In genomic region chr14:91113829-91114078, GRCh38 we compare ENCODE assay signal across 8 cellular contexts. TPM values are rescaled to one million over a fixed set of nuclear protein-coding genes. Genes with fewer than 3 reads are reported as not detected.
A peak's percentile ranks its signal among the peaks of the same experiment; 100 is the strongest.
DNase-seq lines count a peak whose midpoint lies in the region; ATAC-seq, FAIRE-seq and TF ChIP-seq lines count a peak whose summit lies in the region.

Gene DGLUCY (plus strand): TSS chr14:91114073. CDS start chr14:91160295, 46,222 bp downstream.

- TF ChIP-seq POLR2A in HepG2 (IDR thresholded peaks at IDR 0.05; ENCODE audit: insufficient read depth in 1 of 2, low read depth in 2 of 2, low read length in 2 of 2) = no peak

- TF ChIP-seq EP300 in HepG2 (IDR thresholded peaks at IDR 0.05; ENCODE audit: low read depth in 2 of 2, low read length in 2 of 2) (no peak), HepG2 (CRISPR knock-in tag; IDR thresholded peaks at IDR 0.05; ENCODE audit: borderline replicate concordance) (no peak)

- H3K27ac ChIP-seq in Panc1 (ENCODE audit: low read length) (peak within 1 kb of the TSS; percentile 89), colonic mucosa (peak within 1 kb of the TSS; percentile 97), HepG2 (ENCODE audit: extremely low read length, insufficient read depth, low read length) (peak within 1 kb of the TSS; percentile 90)

- peaks cover 16% of the 10 kb centered on the region for H3K79me2 ChIP-seq in HepG2 (ENCODE audit: insufficient read depth, low read length)

- BruUV-seq in Panc1 (replicated peaks; lab: Mats Ljungman, UMichigan) (no TSS peak), HepG2 (replicated peaks; lab: Mats Ljungman, UMichigan) (no TSS peak)

- WGBS in HepG2 (ENCODE audit: low lambda C conversion rate) = 0% methylated on average over 4 of the region's 5 CpGs

- ATAC-seq in GM18517 (IDR thresholded peaks at IDR 0.05; ENCODE audit: unreplicated experiment) (peak; percentile 56), HG03066 (IDR thresholded peaks at IDR 0.05; ENCODE audit: low read depth, unreplicated experiment) (peak; percentile 69), Panc1 (peak; percentile 89), HepG2 (no peak), GM18498 (IDR thresholded peaks at IDR 0.05; ENCODE audit: unreplicated experiment) (no peak)

- no peak for FAIRE-seq in HepG2 (lab: Jason Lieb, UNC)

- H3K36me3 ChIP-seq in Panc1 (ENCODE audit: control insufficient read depth, insufficient read depth, low read length) = peaks cover 7% of the 10 kb centered on the region; the same call in 1 of the 2 replicates
- no peaks in the 10 kb centered on the region for H3K36me3 ChIP-seq in colonic mucosa
- no peaks in the 10 kb centered on the region for H3K36me3 ChIP-seq in HepG2 (replicated peaks in 1 of 2; ENCODE audit: control insufficient read depth in 1 of 2, insufficient read depth in 2 of 2, low read length in 2 of 2)

- CTCF ChIA-PET in AG04449 (lab: Yijun Ruan, JAX) (interaction anchor here (0.9 to 1.6 kb wide), 4 partner anchors 25 to 62 kb away, joined by 3 to 4 read pairs (median 4); no protein-coding TSS in a partner anchor), Panc1 (lab: Charles Lee) (no interaction called here), HepG2 (lab: Yijun Ruan, JAX; ENCODE audit: low intra/inter-chr PET ratio, low total read pairs) (no interaction called here)

- no peak for TF ChIP-seq RAD21 in HepG2 (CRISPR knock-in tag; IDR thresholded peaks at IDR 0.05)

- H3K4me1 ChIP-seq in Panc1 (ENCODE audit: control insufficient read depth, insufficient read depth, low read length) (peaks cover 16% of the 10 kb centered on the region), colonic mucosa (peaks cover 19% of the 10 kb centered on the region), HepG2 (ENCODE audit: insufficient read depth, low read length) (peaks cover 49% of the 10 kb centered on the region)

- DNase-seq in AG04449 (ENCODE audit: low read depth, low spot score) (no peak), Panc1 (ENCODE audit: low read depth, low spot score) (no peak), colonic mucosa (peak; percentile 87), HepG2 (ENCODE audit: low spot score) (no peak)
- DNase-seq in stimulated activated CD8-positive, alpha-beta memory T cell treated with anti-CD3 and anti-CD28 coated beads, Interleukin-7, amount 100 ng/mL, for 48 hours (ENCODE audit: extremely low read depth in 1 of 2, low read depth in 1 of 2) = peak; percentile 52 to 64

- H3K9me3 ChIP-seq in Panc1 (ENCODE audit: control insufficient read depth, insufficient read depth, low read depth, low read length) = no peaks in the 10 kb centered on the region
- no peaks in the 10 kb centered on the region for H3K9me3 ChIP-seq in colonic mucosa
- no peaks in the 10 kb centered on the region for H3K9me3 ChIP-seq in HepG2 (ENCODE audit: low read length)

- peak within 1 kb of the TSS; percentile 92 for H3K4me2 ChIP-seq in HepG2 (ENCODE audit: low read depth, low read length)

- H4K20me1 ChIP-seq in HepG2 (ENCODE audit: insufficient read depth, low read length) = no peaks in the 10 kb centered on the region

- intact Hi-C loops in Panc1 (cut with micrococcal nuclease; ENCODE audit: unreplicated experiment) = no loop called here
- intact Hi-C loops in colonic mucosa (cut with DNase I) = no loop called here
- intact Hi-C loops in HepG2 (cut with micrococcal nuclease; ENCODE audit: unreplicated experiment) = no loop called here

- POLR2A ChIA-PET in AG04449 (lab: Yijun Ruan, JAX) = no interaction called here
- POLR2A ChIA-PET in Panc1 (lab: Charles Lee) = no interaction called here
- POLR2A ChIA-PET in HepG2 (lab: Yijun Ruan, JAX) = interaction anchor here (0.5 to 2.9 kb wide), 8 partner anchors 9 to 53 kb away, joined by 3 to 49 read pairs (median 3); partner anchors contain the start of gene RPS6KA5

- TF ChIP-seq CTCF in AG04449 (IDR thresholded peaks at IDR 0.05; ENCODE audit: insufficient read depth, low read length, missing control alignments) (no peak), Panc1 (IDR thresholded peaks at IDR 0.05) (no peak), colonic mucosa (IDR thresholded peaks at IDR 0.05) (no peak), HepG2 (CRISPR knock-in tag; IDR thresholded peaks at IDR 0.05) (no peak)

- H3K4me3 ChIP-seq in AG04449 (ENCODE audit: low read depth, low read length) (peak within 1 kb of the TSS; percentile 68), Panc1 (ENCODE audit: low read depth in 2 of 2, low read length in 2 of 2) (peak within 1 kb of the TSS; percentile 55 to 73), colonic mucosa (peak within 1 kb of the TSS; percentile 47), HepG2 (replicated peaks in 1 of 3; ENCODE audit: insufficient read depth in 1 of 3, low read depth in 2 of 3, low read length in 3 of 3) (peak within 1 kb of the TSS; percentile 69 to 81 (median 80))

- H2AFZ ChIP-seq in HepG2 (ENCODE audit: low read length) = peak within 1 kb of the TSS; percentile 74

- H3K27me3 ChIP-seq in Panc1 (ENCODE audit: control insufficient read depth, insufficient read depth, low read length) = no peaks in the 10 kb centered on the region
- H3K27me3 ChIP-seq in colonic mucosa = no peaks in the 10 kb centered on the region
- no peaks in the 10 kb centered on the region; a peak in 1 of 5 replicates for H3K27me3 ChIP-seq in HepG2 (ENCODE audit: control insufficient read depth in 1 of 2, insufficient read depth in 2 of 2, low read length in 2 of 2)

- in situ Hi-C loops in Panc1 (cut with HindIII; ENCODE audit: low pct_unique_long_range_greater_than_20kb, low sequenced_read_pairs) (no loop called here), HepG2 (cut with HindIII; ENCODE audit: extremely low pct_ligation_motif_present, low pct_unique_long_range_greater_than_20kb) (no loop called here)

- peak within 1 kb of the TSS; percentile 93 to 99 for H3K9ac ChIP-seq in colonic mucosa (ENCODE audit: low read depth in 2 of 2, low read length in 2 of 2)
- H3K9ac ChIP-seq in HepG2 (ENCODE audit: insufficient read depth, low read depth, low read length) = peak within 1 kb of the TSS; percentile 79

TF ChIP-seq in HepG2, 621 proteins besides CTCF, POLR2A, EP300 and RAD21 (continues in another document):
- peak; percentile 58; the same call in 1 of the 2 replicates for TF ChIP-seq MXD4 (CRISPR knock-in tag; IDR thresholded peaks at IDR 0.05)
- no peak for TF ChIP-seq ZNF512B (CRISPR knock-in tag; IDR thresholded peaks at IDR 0.05; ENCODE audit: borderline replicate concordance)
- TF ChIP-seq ZSCAN25 (CRISPR knock-in tag; IDR thresholded peaks at IDR 0.05) = 0 out of 2 replicates have a peak, but pooled peaks have one; percentile 42
- peak; percentile 59; the same call in 1 of the 2 replicates for TF ChIP-seq IKZF5 (CRISPR knock-in tag; IDR thresholded peaks at IDR 0.05)

RNA-seq across cellular contexts. Expression of gene DGLUCY, which starts in this region (rescaled TPM):
- total RNA-seq in Panc1 (2021; ENCODE audit: unreplicated experiment) = 21.3 TPM
- 21.6 TPM for polyA plus RNA-seq in Panc1 (2012; ENCODE audit: insufficient read length)
- total RNA-seq in colonic mucosa = 100 to 1,000 TPM in 1 of 2 donors, 10 to 100 TPM in 1; 67.3 to 105 TPM
- total RNA-seq in HepG2 (2016; rRNA removed; fragmentation: Illumina TruSeq; extraction: Trizol) = 16.6 and 36.3 TPM in 2 replicates
- 7.4 and 10.5 TPM in 2 replicates for total RNA-seq in HepG2 (2016; cell fraction: cytosol; rRNA removed; fragmentation: Illumina TruSeq; extraction: Trizol; ENCODE audit: low read depth)
- total RNA-seq in HepG2 (2016; cell fraction: insoluble cytoplasmic fraction; rRNA removed; fragmentation: Illumina TruSeq; extraction: Trizol) = 19.2 and 33.7 TPM in 2 replicates
- 13.9 and 17.2 TPM in 2 replicates for total RNA-seq in HepG2 (2016; cell fraction: membrane; rRNA removed; fragmentation: Illumina TruSeq; extraction: Trizol)
- total RNA-seq in HepG2 (2016; cell fraction: nucleus; rRNA removed; fragmentation: Illumina TruSeq; extraction: Trizol) = 41.0 and 53.4 TPM in 2 replicates
- polyA plus RNA-seq in HepG2 (2011; rRNA removed) = 14.8 and 18.8 TPM in 2 replicates
- polyA plus RNA-seq in HepG2 (2011; cell fraction: cytosol; rRNA removed) = 10.0 and 10.9 TPM in 2 replicates
- 69.0 and 79.9 TPM in 2 replicates for polyA plus RNA-seq in HepG2 (2011; cell fraction: nucleus; rRNA removed)
- 14.0 and 15.8 TPM in 2 replicates for polyA plus RNA-seq in HepG2 (2012)
- 7.4 and 8.4 TPM in 2 replicates for polyA plus RNA-seq in HepG2 (2016; cell fraction: cytosol; fragmentation: Illumina TruSeq; extraction: Trizol; ENCODE audit: low read depth)
- 12.6 and 15.7 TPM in 2 replicates for polyA plus RNA-seq in HepG2 (2016; cell fraction: insoluble cytoplasmic fraction; fragmentation: Illumina TruSeq; extraction: Trizol; ENCODE audit: low read depth)
- 11.4 and 11.6 TPM in 2 replicates for polyA plus RNA-seq in HepG2 (2016; cell fraction: membrane; fragmentation: Illumina TruSeq; extraction: Trizol; ENCODE audit: low read depth)
- 45.5 and 47.0 TPM in 2 replicates for polyA plus RNA-seq in HepG2 (2016; cell fraction: nucleus; fragmentation: Illumina TruSeq; extraction: Trizol; ENCODE audit: insufficient read depth, low read depth)
- 6.1 and 32.7 TPM in 2 replicates for polyA minus RNA-seq in HepG2 (2011; rRNA and poly(A)+ RNA removed; ENCODE audit: low replicate concordance)
- 9.4 and 9.6 TPM in 2 replicates for polyA minus RNA-seq in HepG2 (2011; cell fraction: cytosol; rRNA and poly(A)+ RNA removed)
- polyA minus RNA-seq in HepG2 (2011; cell fraction: nucleus; rRNA and poly(A)+ RNA removed) = 44.3 and 59.9 TPM in 2 replicates

Comparison
In these comparisons a context has a peak if more than half of its experiments do, and no peak if none do; other contexts are left out.
1. DNase-seq: peak in colonic mucosa (single experiment) and stimulated activated CD8-positive, alpha-beta memory T cell treated with anti-CD3 and anti-CD28 coated beads, Interleukin-7, amount 100 ng/mL, for 48 hours (2 of 2); none in AG04449 (single experiment), Panc1 (single experiment) and HepG2 (single experiment).
2. ATAC-seq: peak in GM18517 (single experiment), HG03066 (single experiment) and Panc1 (single experiment); none in HepG2 (single experiment) and GM18498 (single experiment).
3. Peak in every context shown above with its lines, with median percentiles within 50 percentile points of each other: H3K4me3 ChIP-seq and H3K27ac ChIP-seq.